In genomic region chr3:102223139-102223538, GRCh38 we compare ENCODE assay signal across 23 cellular contexts.
DNase-seq lines count a peak whose midpoint lies in the region; ATAC-seq and TF ChIP-seq lines count a peak whose summit lies in the region.
"Had no signal": no experiment of that assay in that cellular context is flagged by ENCODE, and none has a peak within 500 bp of the region (broad histone marks: within the 10 kb centered on the region; RNA-seq: fewer than 3 reads in every experiment).

No MANE protein-coding gene starts in this region.

- H3K4me2 ChIP-seq in neural progenitor cell = no peak overlapping the region
- H3K4me2 ChIP-seq: BLaER1, hepatocyte had no signal

- H3K9ac ChIP-seq in neural progenitor cell = no peak overlapping the region
- H3K9ac ChIP-seq: BLaER1, GM23248 had no signal

- H3K36me3 ChIP-seq in neural progenitor cell = no peaks in the 10 kb centered on the region
- H3K36me3 ChIP-seq: BLaER1, left ventricle myocardium inferior, MG63 had no signal

- H2AFZ ChIP-seq in neural progenitor cell (replicated peaks) = peak overlapping the region; percentile 30
- H2AFZ ChIP-seq: GM23248, hepatocyte had no signal

- no peaks in the 10 kb centered on the region for H3K4me1 ChIP-seq in neural progenitor cell
- H3K4me1 ChIP-seq in right cardiac atrium (ENCODE audit: control insufficient read depth, insufficient read depth, low read length) = no peaks in the 10 kb centered on the region
- H3K4me1 ChIP-seq: BLaER1 had no signal

- H3K79me2 ChIP-seq in neural progenitor cell (ENCODE audit: low read depth) = no peaks in the 10 kb centered on the region
- H3K79me2 ChIP-seq: hepatocyte had no signal

- peaks cover 12% of the 10 kb centered on the region for H3K27me3 Mint-ChIP-seq in activated CD4-positive, alpha-beta T cell treated with anti-CD3 and anti-CD28 coated beads, Interleukin-2, amount 10 ng/mL, durations not matched to agents 7 days and 5 days
- H3K27me3 Mint-ChIP-seq in activated CD4-positive, alpha-beta T cell treated with anti-CD3 and anti-CD28 coated beads for 36 hours = peaks cover 1% of the 10 kb centered on the region
- H3K27me3 Mint-ChIP-seq in activated CD4-positive, alpha-beta memory T cell treated with anti-CD3 and anti-CD28 coated beads for 36 hours = peaks cover 5% of the 10 kb centered on the region
- H3K27me3 Mint-ChIP-seq in neural progenitor cell (ENCODE audit: insufficient read depth, low read depth) = peaks cover 2% of the 10 kb centered on the region
- H3K27me3 Mint-ChIP-seq: type B pancreatic cell had no signal

- ATAC-seq in activated CD4-positive, alpha-beta T cell treated with anti-CD3 and anti-CD28 coated beads for 36 hours = no peak
- ATAC-seq in GM18907 (IDR thresholded peaks at IDR 0.05; ENCODE audit: unreplicated experiment) = peak; percentile 41
- no peak for ATAC-seq in right cardiac atrium
- ATAC-seq: Right ventricle myocardium inferior had no signal

- WGBS in right cardiac atrium = 76% methylated on average over 10 of the region's 10 CpGs

- H3K27ac ChIP-seq in neural progenitor cell (no peak overlapping the region), right cardiac atrium (ENCODE audit: low read length) (no peak overlapping the region)
- H3K27ac ChIP-seq: BLaER1, GM23248, hepatocyte, HL-60, left ventricle myocardium inferior had no signal

- intact Hi-C loops in activated CD4-positive, alpha-beta T cell treated with anti-CD3 and anti-CD28 coated beads for 36 hours (cut with DNase I, micrococcal nuclease) = loop anchor here in 1 of 2 experiments (10.0 kb wide), 1 partner anchor 288 kb away; no protein-coding TSS in a partner anchor
- intact Hi-C loops in activated CD4-positive, alpha-beta memory T cell treated with anti-CD3 and anti-CD28 coated beads for 36 hours (cut with micrococcal nuclease) = loop anchor here (10.0 kb wide), 1 partner anchor 278 kb away; no protein-coding TSS in a partner anchor
- intact Hi-C loops in right cardiac atrium (cut with DNase I) = loop anchor here in 2 of 4 donors (5.0 to 10.0 kb wide), 2 partner anchors 88 to 411 kb away; no protein-coding TSS in a partner anchor

- peaks cover 7% of the 10 kb centered on the region for H3K9me3 Mint-ChIP-seq in activated CD4-positive, alpha-beta T cell treated with anti-CD3 and anti-CD28 coated beads, Interleukin-2, amount 10 ng/mL, durations not matched to agents 7 days and 5 days
- peaks cover 2% of the 10 kb centered on the region for H3K9me3 Mint-ChIP-seq in activated CD4-positive, alpha-beta T cell treated with anti-CD3 and anti-CD28 coated beads for 36 hours (ENCODE audit: low read depth)
- H3K9me3 Mint-ChIP-seq in activated CD4-positive, alpha-beta memory T cell treated with anti-CD3 and anti-CD28 coated beads for 36 hours = no peaks in the 10 kb centered on the region
- peaks cover 3% of the 10 kb centered on the region for H3K9me3 Mint-ChIP-seq in neural progenitor cell

- H3K36me3 Mint-ChIP-seq in activated CD4-positive, alpha-beta T cell treated with anti-CD3 and anti-CD28 coated beads, Interleukin-2, amount 10 ng/mL, durations not matched to agents 7 days and 5 days (ENCODE audit: low read depth) = peaks cover 2% of the 10 kb centered on the region
- no peaks in the 10 kb centered on the region for H3K36me3 Mint-ChIP-seq in activated CD4-positive, alpha-beta T cell treated with anti-CD3 and anti-CD28 coated beads for 36 hours (ENCODE audit: low read depth)
- H3K36me3 Mint-ChIP-seq in activated CD4-positive, alpha-beta memory T cell treated with anti-CD3 and anti-CD28 coated beads for 36 hours = peaks cover 3% of the 10 kb centered on the region
- H3K36me3 Mint-ChIP-seq in neural progenitor cell = no peaks in the 10 kb centered on the region
- H3K36me3 Mint-ChIP-seq: type B pancreatic cell had no signal

- POLR2A ChIA-PET in activated CD4-positive, alpha-beta T cell treated with anti-CD3 and anti-CD28 coated beads, Interleukin-2, amount 10 ng/mL, durations not matched to agents 7 days and 5 days (lab: Charles Lee) = no interaction called here
- POLR2A ChIA-PET in activated CD4-positive, alpha-beta T cell treated with anti-CD3 and anti-CD28 coated beads for 36 hours (lab: Charles Lee) = no interaction called here
- POLR2A ChIA-PET in activated CD4-positive, alpha-beta memory T cell treated with anti-CD3 and anti-CD28 coated beads for 36 hours (lab: Charles Lee) = no interaction called here

- no peak for TF ChIP-seq CTCF in neural progenitor cell (IDR thresholded peaks at IDR 0.05)

- H3F3A ChIP-seq in neural progenitor cell (ENCODE audit: low read depth) = no peaks in the 10 kb centered on the region

- CTCF ChIA-PET in activated CD4-positive, alpha-beta T cell treated with anti-CD3 and anti-CD28 coated beads, Interleukin-2, amount 10 ng/mL, durations not matched to agents 7 days and 5 days (lab: Charles Lee) = interaction anchor here (0.6 to 1.5 kb wide), 4 partner anchors 227 to 436 kb away, joined by 3 to 4 read pairs (median 3); no protein-coding TSS in a partner anchor
- CTCF ChIA-PET in activated CD4-positive, alpha-beta T cell treated with anti-CD3 and anti-CD28 coated beads for 36 hours (lab: Charles Lee) = interaction anchor here (0.8 to 1.8 kb wide), 4 partner anchors 13 to 415 kb away, joined by 3 to 4 read pairs (median 4); no protein-coding TSS in a partner anchor
- CTCF ChIA-PET in activated CD4-positive, alpha-beta memory T cell treated with anti-CD3 and anti-CD28 coated beads for 36 hours (lab: Charles Lee) = interaction anchor here (0.6 to 3.0 kb wide), 7 partner anchors 371 to 420 kb away, joined by 3 to 17 read pairs (median 3); no protein-coding TSS in a partner anchor

- H3K4me3 Mint-ChIP-seq in activated CD4-positive, alpha-beta T cell treated with anti-CD3 and anti-CD28 coated beads, Interleukin-2, amount 10 ng/mL, durations not matched to agents 7 days and 5 days = no peak overlapping the region
- H3K4me3 Mint-ChIP-seq in activated CD4-positive, alpha-beta T cell treated with anti-CD3 and anti-CD28 coated beads for 36 hours = no peak overlapping the region
- no peak overlapping the region for H3K4me3 Mint-ChIP-seq in activated CD4-positive, alpha-beta memory T cell treated with anti-CD3 and anti-CD28 coated beads for 36 hours
- no peak overlapping the region for H3K4me3 Mint-ChIP-seq in neural progenitor cell
- H3K4me3 Mint-ChIP-seq: type B pancreatic cell had no signal

- no peak for DNase-seq in activated CD4-positive, alpha-beta T cell treated with anti-CD3 and anti-CD28 coated beads, Interleukin-2, amount 10 ng/mL, durations not matched to agents 7 days and 5 days
- no peak for DNase-seq in activated CD4-positive, alpha-beta T cell treated with anti-CD3 and anti-CD28 coated beads for 36 hours
- DNase-seq in activated CD4-positive, alpha-beta memory T cell treated with anti-CD3 and anti-CD28 coated beads for 36 hours = peak; percentile 30
- DNase-seq in neural progenitor cell (ENCODE audit: low spot score) = no peak
- DNase-seq in right cardiac atrium = no peak
- no peak for DNase-seq in ACHN
- DNase-seq in SIG-M5 treated with dmso at 0.1 percent for 504 hours (lab: John Stamatoyannopoulos, UW; ENCODE audit: unreplicated experiment) = no peak
- DNase-seq: activated CD4-positive, alpha-beta T cell treated with anti-CD3 and anti-CD28 coated beads, Interleukin-2, amount 50 U/mL, for 48 hours; central memory CD4-positive, alpha-beta T cell; foreskin fibroblast; GM23248; left ventricle myocardium inferior; MG63; NCI-H146; NCI-H69; small intestine; stimulated activated CD4-positive, alpha-beta T cell treated with anti-CD3 and anti-CD28 coated beads, Interleukin-2, amount 100 ng/mL, for 48 hours had no signal

- H4K20me1 ChIP-seq in neural progenitor cell (ENCODE audit: low read depth) = no peaks in the 10 kb centered on the region
- H4K20me1 ChIP-seq: BLaER1 had no signal

- H3K27ac Mint-ChIP-seq in activated CD4-positive, alpha-beta T cell treated with anti-CD3 and anti-CD28 coated beads, Interleukin-2, amount 10 ng/mL, durations not matched to agents 7 days and 5 days = peak overlapping the region; percentile 10
- H3K27ac Mint-ChIP-seq in activated CD4-positive, alpha-beta T cell treated with anti-CD3 and anti-CD28 coated beads for 36 hours = no peak overlapping the region
- no peak overlapping the region for H3K27ac Mint-ChIP-seq in activated CD4-positive, alpha-beta memory T cell treated with anti-CD3 and anti-CD28 coated beads for 36 hours
- no peak overlapping the region for H3K27ac Mint-ChIP-seq in neural progenitor cell
- H3K27ac Mint-ChIP-seq: type B pancreatic cell had no signal

- H3K9me3 ChIP-seq in neural progenitor cell (ENCODE audit: low read depth) = no peaks in the 10 kb centered on the region
- H3K9me3 ChIP-seq in right cardiac atrium (ENCODE audit: control insufficient read depth, low read length) = no peaks in the 10 kb centered on the region
- H3K9me3 ChIP-seq: BLaER1, MG63 had no signal

- peaks cover 24% of the 10 kb centered on the region for H3K4me1 Mint-ChIP-seq in activated CD4-positive, alpha-beta T cell treated with anti-CD3 and anti-CD28 coated beads, Interleukin-2, amount 10 ng/mL, durations not matched to agents 7 days and 5 days
- H3K4me1 Mint-ChIP-seq in activated CD4-positive, alpha-beta T cell treated with anti-CD3 and anti-CD28 coated beads for 36 hours = peaks cover 24% of the 10 kb centered on the region
- H3K4me1 Mint-ChIP-seq in activated CD4-positive, alpha-beta memory T cell treated with anti-CD3 and anti-CD28 coated beads for 36 hours (ENCODE audit: low read depth) = peaks cover 26% of the 10 kb centered on the region
- no peaks in the 10 kb centered on the region for H3K4me1 Mint-ChIP-seq in neural progenitor cell

- H3K4me3 ChIP-seq in neural progenitor cell (no peak overlapping the region), right cardiac atrium (ENCODE audit: low read length) (no peak overlapping the region)
- H3K4me3 ChIP-seq: BLaER1, GM23248, hepatocyte, left ventricle myocardium inferior, MG63 had no signal

- H3K27me3 ChIP-seq in neural progenitor cell (no peaks in the 10 kb centered on the region), right cardiac atrium (ENCODE audit: control insufficient read depth, insufficient read depth) (no peaks in the 10 kb centered on the region)
- H3K27me3 ChIP-seq: BLaER1, hepatocyte had no signal

- in situ Hi-C loops in ACHN (cut with HindIII; ENCODE audit: low pct_ligation_motif_present, low pct_unique_long_range_greater_than_20kb, low sequenced_read_pairs) = no loop called here
